In genomic region chr4:88179261-88179660, GRCh38 we compare ENCODE assay signal across 30 cellular contexts.
"Had no signal": no experiment of that assay in that cellular context is flagged by ENCODE, and none has a peak within 500 bp of the region (broad histone marks: within the 10 kb centered on the region; RNA-seq: fewer than 3 reads in every experiment).

No MANE protein-coding gene starts in this region.

- H3K4me1 ChIP-seq: ascending aorta, right lobe of liver, testis, uterus had no signal

- H3K4me1 Mint-ChIP-seq: brain, nephron had no signal

- FAIRE-seq: endometrium had no signal

- H3K27ac Mint-ChIP-seq: activated CD4-positive, alpha-beta memory T cell treated with anti-CD3 and anti-CD28 coated beads for 36 hours; activated CD4-positive, alpha-beta T cell treated with anti-CD3 and anti-CD28 coated beads, Interleukin-2, amount 10 ng/mL, durations not matched to agents 24 days and 14 days; activated naive CD4-positive, alpha-beta T cell treated with anti-CD3 and anti-CD28 coated beads for 36 hours; activated naive CD8-positive, alpha-beta T cell treated with anti-CD3 and anti-CD28 coated beads for 36 hours; activated T-helper 1 cell treated with anti-CD3 and anti-CD28 coated beads, Interleukin-12 subunit alpha, Interleukin-12 subunit beta, Interleukin-2, Interleukin-4 antibody, amounts not matched to agents 30 ng/mL and 10 ng/mL and 1 ng/mL, durations not matched to agents 14 hours and 24 hours and 36 hours; brain; immature natural killer cell; nephron had no signal

- H3K4me3 Mint-ChIP-seq: activated CD4-positive, alpha-beta memory T cell treated with anti-CD3 and anti-CD28 coated beads for 36 hours; activated CD4-positive, alpha-beta T cell treated with anti-CD3 and anti-CD28 coated beads, Interleukin-2, amount 10 ng/mL, durations not matched to agents 24 days and 14 days; activated naive CD4-positive, alpha-beta T cell treated with anti-CD3 and anti-CD28 coated beads for 36 hours; activated naive CD8-positive, alpha-beta T cell treated with anti-CD3 and anti-CD28 coated beads for 36 hours; activated T-helper 1 cell treated with anti-CD3 and anti-CD28 coated beads, Interleukin-12 subunit alpha, Interleukin-12 subunit beta, Interleukin-2, Interleukin-4 antibody, amounts not matched to agents 30 ng/mL and 10 ng/mL and 1 ng/mL, durations not matched to agents 14 hours and 24 hours and 36 hours; brain; immature natural killer cell; nephron had no signal

- H3K27ac ChIP-seq: adrenal gland, ascending aorta, left lung, lower lobe of right lung, neutrophil, right lobe of liver, testis, transverse colon had no signal

- H3K27me3 ChIP-seq: adrenal gland, ascending aorta, left lung, neutrophil, right lobe of liver, testis, transverse colon, uterus had no signal

- H3K27me3 Mint-ChIP-seq: progenitor cell of endocrine pancreas had no signal

- H3K36me3 Mint-ChIP-seq: activated naive CD8-positive, alpha-beta T cell treated with anti-CD3 and anti-CD28 coated beads for 36 hours; brain had no signal

- H3K36me3 ChIP-seq: adrenal gland, ascending aorta, left lung, lower lobe of right lung, neutrophil, right lobe of liver, transverse colon, uterus had no signal

- H3K4me3 ChIP-seq: adrenal gland, ascending aorta, left lung, lower lobe of right lung, right lobe of liver, testis, transverse colon, uterus had no signal

- DNase-seq: activated CD4-positive, alpha-beta memory T cell treated with anti-CD3 and anti-CD28 coated beads for 36 hours; activated CD4-positive, alpha-beta T cell treated with anti-CD3 and anti-CD28 coated beads, Interleukin-2, amount 10 ng/mL, durations not matched to agents 24 days and 14 days; activated CD4-positive, CD25-positive, alpha-beta regulatory T cell treated with anti-CD3 and anti-CD28 coated beads, Interleukin-2, amount 50 U/mL, for 72 hours; activated CD8-positive, alpha-beta memory T cell treated with anti-CD3 and anti-CD28 coated beads, Interleukin-2, amount 50 U/mL, for 4 hours; activated effector memory CD4-positive, alpha-beta T cell treated with anti-CD3 and anti-CD28 coated beads, Interleukin-2, amount 50 U/mL, for 16 hours; activated naive CD4-positive, alpha-beta T cell treated with anti-CD3 and anti-CD28 coated beads for 36 hours; activated naive CD8-positive, alpha-beta T cell treated with anti-CD3 and anti-CD28 coated beads for 36 hours; activated T-cell treated with anti-CD3 and anti-CD28 coated beads, Interleukin-2, amount 50 U/mL, for 1 hour; adrenal gland; cortex of kidney; erythroblast; head of caudate nucleus; hypothalamus; immature natural killer cell; left lung; lower lobe of right lung; right lobe of liver; stimulated activated CD4-positive, alpha-beta T cell treated with anti-CD3 and anti-CD28 coated beads, Interleukin-2, amount 100 ng/mL, for 48 hours; stimulated activated naive CD8-positive, alpha-beta T cell treated with anti-CD3 and anti-CD28 coated beads, Interleukin-15, Interleukin-2, amounts not matched to agents 100 U/mL and 50 U/mL, for 24 hours; T-helper 2 cell; testis; transverse colon; uterus had no signal

- ATAC-seq: stimulated activated naive CD8-positive, alpha-beta T cell treated with anti-CD3 and anti-CD28 coated beads, Interleukin-15, Interleukin-2, amounts not matched to agents 100 U/mL and 50 U/mL, for 24 hours had no signal
